In genomic region chr1:55445416-55445815, GRCh38 we compare ENCODE assay signal across 15 cellular contexts.
DNase-seq lines count a peak whose midpoint lies in the region; ATAC-seq, FAIRE-seq and TF ChIP-seq lines count a peak whose summit lies in the region.
"Had no signal": no experiment of that assay in that cellular context is flagged by ENCODE, and none has a peak within 500 bp of the region (broad histone marks: within the 10 kb centered on the region; RNA-seq: fewer than 3 reads in every experiment).

No MANE protein-coding gene starts in this region.

- SMC1A ChIA-PET in GM12878 (lab: Charles Lee; ENCODE audit: uncharacterized antibody, unreplicated experiment): interaction anchor here (0.6 kb wide), 1 partner anchor 165 kb away, joined by 3 read pairs; no protein-coding TSS in a partner anchor

- FAIRE-seq in GM12878 (lab: Jason Lieb, UNC): peak; percentile 49
- FAIRE-seq in H54 (lab: Jason Lieb, UNC): no peak
- FAIRE-seq: D721Med, GM12891 had no signal

- peak in 1 of 2 experiments; percentile 36; a peak in 1 of 4 replicates for TF ChIP-seq EP300 in GM12878 (IDR thresholded peaks at IDR 0.05; ENCODE audit: borderline replicate concordance in 1 of 2, control insufficient read depth in 1 of 2, low read depth in 2 of 2, low read length in 2 of 2)

- H3K4me3 ChIP-seq in GM12878: no peak overlapping the region
- H3K4me3 ChIP-seq: GM23248, hepatocyte, lung had no signal

- DNase-seq in activated CD4-positive, alpha-beta T cell treated with anti-CD3 and anti-CD28 coated beads, Interleukin-2, amount 10 ng/mL, durations not matched to agents 24 days and 14 days: peak; percentile 58
- no peak for DNase-seq in activated CD4-positive, alpha-beta T cell treated with anti-CD3 and anti-CD28 coated beads, Interleukin-2, amount 50 U/mL, for 4 hours
- DNase-seq in GM12878 (ENCODE audit: low read depth, low spot score): peak; percentile 12
- no peak for DNase-seq in pons (ENCODE audit: low spot score)
- no peak for DNase-seq in H54 (ENCODE audit: insufficient read length, low spot score)
- DNase-seq: brain microvascular endothelial cell, GM23248, occipital lobe had no signal

- no peaks in the 10 kb centered on the region for H3K9me3 Mint-ChIP-seq in activated CD4-positive, alpha-beta T cell treated with anti-CD3 and anti-CD28 coated beads, Interleukin-2, amount 10 ng/mL, durations not matched to agents 24 days and 14 days

- no peak for TF ChIP-seq CTCF in GM12878 (IDR thresholded peaks at IDR 0.05 in 2 of 3, conservative IDR thresholded peaks at IDR 0.05 in 1 of 3; ENCODE audit: control insufficient read depth in 2 of 3, extremely low read depth in 1 of 3, insufficient read depth in 1 of 3, low read depth in 3 of 3, low read length in 3 of 3)

- no peak overlapping the region for H3K27ac Mint-ChIP-seq in activated CD4-positive, alpha-beta T cell treated with anti-CD3 and anti-CD28 coated beads, Interleukin-2, amount 10 ng/mL, durations not matched to agents 24 days and 14 days

- 0% methylated on average over 2 of the region's 2 CpGs for WGBS in GM12878 (ENCODE audit: insufficient coverage, insufficient replicate concordance, low lambda C conversion rate, missing lambda C conversion rate)

- no peaks in the 10 kb centered on the region for H3K36me3 ChIP-seq in GM12878 (ENCODE audit: control insufficient read depth in 2 of 2, insufficient read depth in 2 of 2, low read length in 1 of 2)
- H3K36me3 ChIP-seq: brain microvascular endothelial cell had no signal

- peaks cover 2% of the 10 kb centered on the region for H3K4me1 Mint-ChIP-seq in activated CD4-positive, alpha-beta T cell treated with anti-CD3 and anti-CD28 coated beads, Interleukin-2, amount 10 ng/mL, durations not matched to agents 24 days and 14 days

- no peak for TF ChIP-seq RAD21 in GM12878 (IDR thresholded peaks at IDR 0.05; ENCODE audit: insufficient read depth, low read depth, low read length)

- no peaks in the 10 kb centered on the region for H3K4me1 ChIP-seq in GM12878 (ENCODE audit: control insufficient read depth, insufficient read depth, low read length)

- no peaks in the 10 kb centered on the region for H4K20me1 ChIP-seq in GM12878 (ENCODE audit: control insufficient read depth, insufficient read depth)

- no TSS peak for BruUV-seq in GM12878 (replicated peaks; lab: Mats Ljungman, UMichigan)

- H3K27ac ChIP-seq in GM12878 (ENCODE audit: control insufficient read depth, insufficient read depth): no peak overlapping the region
- H3K27ac ChIP-seq: brain microvascular endothelial cell, hepatocyte had no signal

- CTCF ChIA-PET in GM12878 (lab: Yijun Ruan, JAX): interaction anchor here (1.0 to 1.1 kb wide), 2 partner anchors 33 to 70 kb away, joined by 3 to 4 read pairs; no protein-coding TSS in a partner anchor

- no peaks in the 10 kb centered on the region for H3K79me2 ChIP-seq in GM12878 (ENCODE audit: control insufficient read depth, insufficient read depth, low read length)
- H3K79me2 ChIP-seq: hepatocyte had no signal

- H2AFZ ChIP-seq in GM12878 (ENCODE audit: control insufficient read depth, low read depth, low read length): no peak overlapping the region
- H2AFZ ChIP-seq: GM23248, hepatocyte had no signal

- ATAC-seq in GM19468 (IDR thresholded peaks at IDR 0.05; ENCODE audit: extremely low read depth, unreplicated experiment): peak; percentile 19
- ATAC-seq in HG03097 (IDR thresholded peaks at IDR 0.05; ENCODE audit: low FRiP score, unreplicated experiment): peak; percentile 73
- ATAC-seq in GM12878: peak; percentile 92
- ATAC-seq in GM21528 (IDR thresholded peaks at IDR 0.05; ENCODE audit: low FRiP score, unreplicated experiment): no peak

- H3K9me3 ChIP-seq in GM12878 (replicated peaks; ENCODE audit: control insufficient read depth, insufficient read depth, low read length): no peaks in the 10 kb centered on the region

- RAD21 ChIA-PET in GM12878 (lab: Charles Lee; ENCODE audit: unreplicated experiment): no interaction called here

- intact Hi-C loops in activated CD4-positive, alpha-beta T cell treated with anti-CD3 and anti-CD28 coated beads, Interleukin-2, amount 10 ng/mL, durations not matched to agents 24 days and 14 days (cut with micrococcal nuclease): no loop called here
- intact Hi-C loops in GM12878 (cut with micrococcal nuclease; ENCODE audit: unreplicated experiment): no loop called here

- no peak for TF ChIP-seq POLR2A in GM12878 (IDR thresholded peaks at IDR 0.05; ENCODE audit: low read depth, low read length)
- TF ChIP-seq POLR2A in H54 (IDR thresholded peaks at IDR 0.05; ENCODE audit: low read depth, low read length): no peak

- H3K27me3 ChIP-seq in GM12878 (replicated peaks in 1 of 2; ENCODE audit: control insufficient read depth in 2 of 2, insufficient read depth in 2 of 2, low read length in 1 of 2): no peaks in the 10 kb centered on the region
- H3K27me3 ChIP-seq: brain microvascular endothelial cell, hepatocyte had no signal

- POLR2A ChIA-PET in GM12878 (lab: Charles Lee): no interaction called here

- H3K27me3 Mint-ChIP-seq in activated CD4-positive, alpha-beta T cell treated with anti-CD3 and anti-CD28 coated beads, Interleukin-2, amount 10 ng/mL, durations not matched to agents 24 days and 14 days: peaks cover 15% of the 10 kb centered on the region

- no peak overlapping the region for H3K9ac ChIP-seq in GM12878 (ENCODE audit: control insufficient read depth, insufficient read depth, low read length)
- H3K9ac ChIP-seq: GM23248 had no signal

- H3K4me3 Mint-ChIP-seq in activated CD4-positive, alpha-beta T cell treated with anti-CD3 and anti-CD28 coated beads, Interleukin-2, amount 10 ng/mL, durations not matched to agents 24 days and 14 days: no peak overlapping the region

- H3K4me2 ChIP-seq in GM12878 (ENCODE audit: control insufficient read depth, insufficient read depth): no peak overlapping the region
- H3K4me2 ChIP-seq: hepatocyte had no signal

- no peaks in the 10 kb centered on the region for H3K36me3 Mint-ChIP-seq in activated CD4-positive, alpha-beta T cell treated with anti-CD3 and anti-CD28 coated beads, Interleukin-2, amount 10 ng/mL, durations not matched to agents 24 days and 14 days (ENCODE audit: low read depth)

- in situ Hi-C loops in GM12878 (cut with MboI): no loop called here

TF ChIP-seq in GM12878, 131 proteins besides CTCF, POLR2A, EP300 and RAD21 (continues in another document):
- peak; percentile 90 for TF ChIP-seq RUNX3 (IDR thresholded peaks at IDR 0.05; ENCODE audit: low read length)
- no peak for TF ChIP-seq E2F4 (IDR thresholded peaks at IDR 0.05; ENCODE audit: low read depth, low read length)
- no peak for TF ChIP-seq NR2C1 (IDR thresholded peaks at IDR 0.05)
- TF ChIP-seq ATF2 (IDR thresholded peaks at IDR 0.05; ENCODE audit: low read length): peak; percentile 40; the same call in 1 of the 2 replicates
- TF ChIP-seq SRF (IDR thresholded peaks at IDR 0.05; ENCODE audit: low read depth in 2 of 2, low read length in 2 of 2): no peak
- peak; percentile 96 for TF ChIP-seq TCF7 (IDR thresholded peaks at IDR 0.05; ENCODE audit: borderline replicate concordance)
- TF ChIP-seq SMAD1 (IDR thresholded peaks at IDR 0.05; ENCODE audit: low read depth, partially characterized antibody): no peak

Comparison
In these comparisons a context has a peak if more than half of its experiments do, and no peak if none do; other contexts are left out.
1. DNase-seq: peak in activated CD4-positive, alpha-beta T cell treated with anti-CD3 and anti-CD28 coated beads, Interleukin-2, amount 10 ng/mL, durations not matched to agents 24 days and 14 days (single experiment) and GM12878 (single experiment); none in activated CD4-positive, alpha-beta T cell treated with anti-CD3 and anti-CD28 coated beads, Interleukin-2, amount 50 U/mL, for 4 hours (0 of 2), pons (single experiment) and H54 (single experiment).